ENCODE assay signal across 8 cellular contexts in the genomic region with DNA sequence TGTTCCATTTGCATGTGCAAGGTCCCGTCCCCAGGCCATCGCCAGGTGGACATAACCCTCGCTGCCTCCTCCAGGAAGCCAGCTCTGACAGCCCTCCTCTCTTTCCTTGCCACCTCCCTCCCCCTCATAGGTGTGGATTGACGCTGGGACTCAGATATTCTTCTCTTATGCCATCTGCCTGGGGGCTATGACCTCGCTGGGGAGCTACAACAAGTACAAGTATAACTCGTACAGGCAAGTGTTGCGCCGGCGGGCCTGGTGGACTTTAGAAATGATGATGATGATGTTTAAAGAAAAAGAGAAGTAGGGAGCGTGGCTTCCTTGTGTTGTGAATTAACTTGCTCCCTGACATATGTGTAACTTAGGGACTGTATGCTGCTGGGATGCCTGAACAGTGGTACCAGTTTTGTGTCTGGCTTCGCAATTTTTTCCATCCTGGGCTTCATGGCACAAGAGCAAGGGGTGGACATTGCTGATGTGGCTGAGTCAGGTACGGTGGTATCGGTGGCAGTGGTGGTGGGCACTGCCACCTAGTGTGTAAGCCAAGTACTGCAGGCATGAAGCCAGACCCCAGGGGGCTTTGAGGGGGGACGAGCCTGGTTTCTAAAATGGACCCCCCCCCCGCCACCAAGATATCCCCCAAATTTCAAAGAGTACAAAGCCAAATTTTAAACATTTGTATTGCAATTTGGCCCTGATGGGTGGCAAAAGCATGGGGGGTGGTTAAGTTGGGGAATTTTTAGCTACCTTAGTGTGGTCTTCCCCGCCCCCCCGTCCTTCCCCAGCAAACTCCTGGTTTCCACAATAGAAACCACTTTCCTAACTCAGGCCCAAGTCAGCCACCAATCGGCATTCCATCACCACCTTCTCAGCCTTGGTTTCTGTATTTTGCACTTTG.
DNase-seq lines count a peak whose midpoint lies in the region; ATAC-seq and TF ChIP-seq lines count a peak whose summit lies in the region.

No MANE protein-coding gene starts in this region.

- H3K36me3 ChIP-seq in OCI-LY7 (ENCODE audit: insufficient read depth, low read length) (peaks cover 97% of the 10 kb centered on the region), gastroesophageal sphincter (peaks cover 0 to 85% of the 10 kb centered on the region in 2 donors)

- no peak overlapping the region for H3K4me3 Mint-ChIP-seq in progenitor cell of endocrine pancreas (ENCODE audit: low read depth)

- 53 to 67% methylated on average over 10 of the region's 18 CpGs for WGBS in gastroesophageal sphincter (ENCODE audit: low coverage in 1 of 2), 2 donors

- no TSS peak for BruUV-seq in OCI-LY7 (replicated peaks; lab: Mats Ljungman, UMichigan)

- H3K9me3 ChIP-seq in OCI-LY7 (ENCODE audit: low read length) (no peaks in the 10 kb centered on the region), gastroesophageal sphincter (no peaks in the 10 kb centered on the region)

- no peak overlapping the region for H2AFZ ChIP-seq in OCI-LY7 (ENCODE audit: low read length)

- intact Hi-C loops in OCI-LY7 (cut with micrococcal nuclease; ENCODE audit: unreplicated experiment) = loop anchor here (1.0 to 2.0 kb wide), 5 partner anchors 37 to 265 kb away; partner anchors contain the start of gene SLC6A6

- POLR2A ChIA-PET in OCI-LY7 (lab: Charles Lee) = interaction anchor here (0.7 to 1.1 kb wide), 3 partner anchors 257 to 327 kb away, joined by 3 to 5 read pairs (median 3); no protein-coding TSS in a partner anchor

- peak; percentile 92 for TF ChIP-seq CTCF in OCI-LY7 (conservative IDR thresholded peaks at IDR 0.05; ENCODE audit: low read length)
- TF ChIP-seq CTCF in gastroesophageal sphincter (IDR thresholded peaks at IDR 0.05) = peak in 3 of 4 experiments; percentile 91 to 94 (median 93)
- TF ChIP-seq CTCF in progenitor cell of endocrine pancreas (IDR thresholded peaks at IDR 0.05; ENCODE audit: unreplicated experiment) = peak; percentile 84

- H3K4me1 ChIP-seq in OCI-LY7 (ENCODE audit: insufficient read depth, low read length, poor library complexity, severe bottlenecking) (no peaks in the 10 kb centered on the region), gastroesophageal sphincter (peaks cover 0 to 6% (median 4%) of the 10 kb centered on the region in 3 donors)

- H3K9me3 Mint-ChIP-seq in progenitor cell of endocrine pancreas (ENCODE audit: low read depth) = no peaks in the 10 kb centered on the region

- H3K79me2 ChIP-seq in OCI-LY7 (ENCODE audit: insufficient read depth, low read depth, low read length) = no peaks in the 10 kb centered on the region

- CTCF ChIA-PET in OCI-LY7 (lab: Charles Lee; ENCODE audit: unreplicated experiment) = no interaction called here

- no peak overlapping the region for H3K4me2 ChIP-seq in OCI-LY7 (ENCODE audit: low read length)

- no peak overlapping the region for H3K27ac ChIP-seq in OCI-LY7 (ENCODE audit: low read depth, low read length, poor library complexity, severe bottlenecking)
- H3K27ac ChIP-seq in gastroesophageal sphincter = no peak overlapping the region

- DNase-seq in NCI-H345 (lab: John Stamatoyannopoulos, UW) = peak; percentile 3
- no peak for DNase-seq in NCI-H345 treated with DMSO at 0.1 percent for 48 hours (lab: John Stamatoyannopoulos, UW; ENCODE audit: unreplicated experiment)
- peak; percentile 53 for DNase-seq in OCI-LY7 (ENCODE audit: low spot score)
- DNase-seq in activated gamma-delta T cell treated with anti-CD3 and anti-CD28 coated beads, Interleukin-2, amount 50 U/mL, for 16 hours (ENCODE audit: low read depth) = peak; percentile 19
- peak; percentile 42 for DNase-seq in progenitor cell of endocrine pancreas (ENCODE audit: low spot score, unreplicated experiment)
- no peak for DNase-seq in DMS153 (lab: John Stamatoyannopoulos, UW)

- H3K36me3 Mint-ChIP-seq in progenitor cell of endocrine pancreas (ENCODE audit: insufficient read depth) = peaks cover 11% of the 10 kb centered on the region

- no peak overlapping the region for H3K27ac Mint-ChIP-seq in progenitor cell of endocrine pancreas

- H4K20me1 ChIP-seq in OCI-LY7 (ENCODE audit: insufficient read depth, low read length) = no peaks in the 10 kb centered on the region

- no peak overlapping the region for H3K4me3 ChIP-seq in OCI-LY7 (ENCODE audit: low read depth, low read length, poor library complexity, severe bottlenecking)
- H3K4me3 ChIP-seq in gastroesophageal sphincter = no peak overlapping the region

- H3K27me3 Mint-ChIP-seq in progenitor cell of endocrine pancreas = no peaks in the 10 kb centered on the region

- H3K4me1 Mint-ChIP-seq in progenitor cell of endocrine pancreas (ENCODE audit: low read depth) = peaks cover 2% of the 10 kb centered on the region

- ATAC-seq in gastroesophageal sphincter (peak; percentile 45), GM21423 (IDR thresholded peaks at IDR 0.05; ENCODE audit: unreplicated experiment) (no peak)

- H3K27me3 ChIP-seq in gastroesophageal sphincter = no peaks in the 10 kb centered on the region

- TF ChIP-seq POLR2A in gastroesophageal sphincter (IDR thresholded peaks at IDR 0.05) = no peak

- no peak for TF ChIP-seq EP300 in gastroesophageal sphincter (IDR thresholded peaks at IDR 0.05)

- no peaks in the 10 kb centered on the region for H3K9me2 ChIP-seq in OCI-LY7 (ENCODE audit: insufficient read depth, low read length)

Comparison
In these comparisons a context has a peak if more than half of its experiments do, and no peak if none do; other contexts are left out.
1. DNase-seq: peak in NCI-H345 (single experiment), OCI-LY7 (single experiment), activated gamma-delta T cell treated with anti-CD3 and anti-CD28 coated beads, Interleukin-2, amount 50 U/mL, for 16 hours (single experiment) and progenitor cell of endocrine pancreas (single experiment); none in NCI-H345 treated with DMSO at 0.1 percent for 48 hours (single experiment) and DMS153 (single experiment).
2. Peak in every context shown above with its lines, with median percentiles within 50 percentile points of each other: CTCF ChIP-seq.